Comparison of ENCODE assay signal across 17 cellular contexts in genomic region chrX:11532291-11533075, GRCh38.
DNase-seq lines count a peak whose midpoint lies in the region; ATAC-seq, FAIRE-seq and TF ChIP-seq lines count a peak whose summit lies in the region.
"Had no signal": no experiment of that assay in that cellular context is flagged by ENCODE, and none has a peak within 500 bp of the region (broad histone marks: within the 10 kb centered on the region; RNA-seq: fewer than 3 reads in every experiment).

No MANE protein-coding gene starts in this region.

- no peaks in the 10 kb centered on the region for H3K9me1 ChIP-seq in K562 (ENCODE audit: control insufficient read depth, insufficient read depth, low read length)

- no peaks in the 10 kb centered on the region for H3F3A ChIP-seq in Loucy (ENCODE audit: low read depth)

- peak; percentile 90 for ATAC-seq in K562
- peak; percentile 70 for ATAC-seq in left lobe of liver
- ATAC-seq in esophagus mucosa, result no peak

- peak; percentile 84 for FAIRE-seq in K562 (lab: Jason Lieb, UNC)

- POLR2A ChIA-PET in K562 (lab: Yijun Ruan, JAX), result interaction anchor here (0.6 kb wide), 1 partner anchor 166 kb away, joined by 3 read pairs; no protein-coding TSS in a partner anchor

- no peak overlapping the region; the same call in 1 of the 3 replicates for H3K27ac ChIP-seq in K562 (ENCODE audit: extremely low read depth, low read depth, low read length)
- H3K27ac ChIP-seq: C4-2B, RWPE1 had no signal

- TF ChIP-seq CTCF in Loucy (conservative IDR thresholded peaks at IDR 0.05; ENCODE audit: low read length), result no peak
- TF ChIP-seq CTCF in K562 (IDR thresholded peaks at IDR 0.05 in 2 of 3, conservative IDR thresholded peaks at IDR 0.05 in 1 of 3; ENCODE audit: insufficient read depth in 2 of 3, low read depth in 1 of 3, low read length in 3 of 3), result no peak

- BruUV-seq in K562 (replicated peaks; lab: Mats Ljungman, UMichigan), result no TSS peak

- DNase-seq in EL, result peak; percentile 40
- DNase-seq in K562 (ENCODE audit: extremely low read depth in 1 of 4, low spot score in 3 of 4), result peak; percentile 58 to 70 (median 62)
- DNase-seq in left lobe of liver (ENCODE audit: low spot score), result no peak
- DNase-seq in UCSD-AML1 (lab: John Stamatoyannopoulos, UW; ENCODE audit: unreplicated experiment), result no peak
- no peak for DNase-seq in stimulated activated CD4-positive, alpha-beta T cell treated with anti-CD3 and anti-CD28 coated beads, Interleukin-2, amount 100 ng/mL, for 24 hours
- DNase-seq in NCI-H1092 (lab: John Stamatoyannopoulos, UW), result no peak
- DNase-seq: activated CD4-positive, alpha-beta T cell treated with anti-CD3 and anti-CD28 coated beads for 48 hours; activated naive CD8-positive, alpha-beta T cell treated with anti-CD3 and anti-CD28 coated beads for 36 hours; activated T-cell treated with anti-CD3 and anti-CD28 coated beads, Interleukin-2, amount 50 U/mL, for 4 hours; glutamatergic neuron; kidney; stimulated activated naive CD8-positive, alpha-beta T cell treated with anti-CD3 and anti-CD28 coated beads, Interleukin-15, amount 100 ng/mL, for 72 hours had no signal

- no peak for TF ChIP-seq POLR2A in K562 (conservative IDR thresholded peaks at IDR 0.05)

- H4K20me1 ChIP-seq in Loucy (ENCODE audit: insufficient read depth, low read length, poor library complexity, severe bottlenecking) (no peaks in the 10 kb centered on the region), K562 (replicated peaks; ENCODE audit: control insufficient read depth, insufficient read depth, low read length) (no peaks in the 10 kb centered on the region)

- H3K4me1 ChIP-seq in Loucy (ENCODE audit: insufficient read depth, low read length, poor library complexity, severe bottlenecking) (no peaks in the 10 kb centered on the region), K562 (replicated peaks in 1 of 2; ENCODE audit: control insufficient read depth in 2 of 2, insufficient read depth in 2 of 2, low read length in 2 of 2) (peaks cover 0 to 20% of the 10 kb centered on the region in 2 experiments; a peak in 2 of 5 replicates)

- H3K36me3 ChIP-seq in Loucy (ENCODE audit: insufficient read depth, low read length) (no peaks in the 10 kb centered on the region), K562 (ENCODE audit: control insufficient read depth, insufficient read depth, low read length) (no peaks in the 10 kb centered on the region)

- H3K9me2 ChIP-seq in Loucy (replicated peaks; ENCODE audit: low read depth, low read length), result no peaks in the 10 kb centered on the region

- intact Hi-C loops in K562 (cut with micrococcal nuclease), result loop anchor here (1.0 to 10.0 kb wide), 6 partner anchors 192 to 1242 kb away; partner anchors contain the start of gene MSL3

- no peaks in the 10 kb centered on the region for H3K27me3 ChIP-seq in Loucy (ENCODE audit: insufficient read depth, low read length, poor library complexity, severe bottlenecking)
- no peaks in the 10 kb centered on the region for H3K27me3 ChIP-seq in K562 (ENCODE audit: control insufficient read depth in 2 of 2, insufficient read depth in 2 of 2, low read length in 2 of 2)

- no peak for TF ChIP-seq RAD21 in K562 (CRISPR knock-in tag; conservative IDR thresholded peaks at IDR 0.05 in 1 of 2, IDR thresholded peaks at IDR 0.05 in 1 of 2)

- in situ Hi-C loops in K562 (cut with MboI), result loop anchor here (5.0 to 25.0 kb wide), 3 partner anchors 235 to 1345 kb away; no protein-coding TSS in a partner anchor

- H3K4me3 ChIP-seq in Loucy (ENCODE audit: low read length, poor library complexity, severe bottlenecking) (peak overlapping the region; percentile 16), K562 (no peak overlapping the region)
- H3K4me3 ChIP-seq: smooth muscle cell had no signal

- H3K9ac ChIP-seq in Loucy (ENCODE audit: low read depth, low read length, poor library complexity, severe bottlenecking) (no peak overlapping the region), K562 (ENCODE audit: insufficient read depth in 1 of 2, low read depth in 2 of 2, low read length in 2 of 2) (no peak overlapping the region; a peak in 1 of 4 replicates)

- CTCF ChIA-PET in K562 (lab: Yijun Ruan, JAX; ENCODE audit: low intra/inter-chr PET ratio), result interaction anchor here (0.6 to 6.3 kb wide), 12 partner anchors 10 to 1342 kb away, joined by 3 to 126 read pairs (median 10); partner anchors contain the start of gene MSL3

- TF ChIP-seq EP300 in K562 (IDR thresholded peaks at IDR 0.05; ENCODE audit: low read length), result no peak

- no peaks in the 10 kb centered on the region for H3K79me2 ChIP-seq in Loucy (ENCODE audit: insufficient read depth, low read length)
- H3K79me2 ChIP-seq in K562 (ENCODE audit: control insufficient read depth, insufficient read depth, low read length), result no peaks in the 10 kb centered on the region

- H3K4me2 ChIP-seq in Loucy (ENCODE audit: low read depth, low read length, poor library complexity, severe bottlenecking) (peak overlapping the region; percentile 27), K562 (ENCODE audit: insufficient read depth, low read length) (no peak overlapping the region)
- H3K4me2 ChIP-seq: smooth muscle cell had no signal

- H3K9me3 ChIP-seq in Loucy (ENCODE audit: insufficient read depth, low read depth, low read length) (no peaks in the 10 kb centered on the region), K562 (replicated peaks; ENCODE audit: control insufficient read depth, insufficient read depth, low read depth, low read length) (no peaks in the 10 kb centered on the region)

- H2AFZ ChIP-seq in Loucy (ENCODE audit: low read length) (peak overlapping the region; percentile 62), K562 (ENCODE audit: low read depth, low read length) (peak overlapping the region; percentile 78)

TF ChIP-seq in K562, 482 proteins besides CTCF, POLR2A, EP300 and RAD21 (continues in another document):
- peak; percentile 80 for TF ChIP-seq USF2 (CRISPR knock-in tag; IDR thresholded peaks at IDR 0.05)
- TF ChIP-seq ZNF232 (CRISPR knock-in tag; IDR thresholded peaks at IDR 0.05), result no peak
- no peak for TF ChIP-seq NR4A1 (CRISPR knock-in tag; IDR thresholded peaks at IDR 0.05)
- no peak for TF ChIP-seq NR4A1 (tag; IDR thresholded peaks at IDR 0.05)
- TF ChIP-seq TRIM28 (IDR thresholded peaks at IDR 0.05), result no peak
- TF ChIP-seq ZNF175 (CRISPR knock-in tag; IDR thresholded peaks at IDR 0.05; ENCODE audit: low read depth), result no peak
- no peak for TF ChIP-seq E2F3 (CRISPR knock-in tag; IDR thresholded peaks at IDR 0.05)
- peak; percentile 76; the same call in 1 of the 2 replicates for TF ChIP-seq RAD51 (IDR thresholded peaks at IDR 0.05; ENCODE audit: borderline replicate concordance, low read depth)
- peak; percentile 27; the same call in 1 of the 2 replicates for TF ChIP-seq ZNF592 (IDR thresholded peaks at IDR 0.05)
- peak; percentile 67 for TF ChIP-seq USF1 (CRISPR knock-in tag; IDR thresholded peaks at IDR 0.05)
- TF ChIP-seq L3MBTL2 (IDR thresholded peaks at IDR 0.05), result no peak
- TF ChIP-seq ZNF174 (CRISPR knock-in tag; IDR thresholded peaks at IDR 0.05), result no peak

Comparison
In these comparisons a context has a peak if more than half of its experiments do, and no peak if none do; other contexts are left out.
1. DNase-seq: peak in EL (single experiment) and K562 (4 of 4); none in left lobe of liver (single experiment), UCSD-AML1 (single experiment), stimulated activated CD4-positive, alpha-beta T cell treated with anti-CD3 and anti-CD28 coated beads, Interleukin-2, amount 100 ng/mL, for 24 hours (0 of 2) and NCI-H1092 (single experiment).